ENCODE assay signal across 28 cellular contexts in the genomic region with DNA sequence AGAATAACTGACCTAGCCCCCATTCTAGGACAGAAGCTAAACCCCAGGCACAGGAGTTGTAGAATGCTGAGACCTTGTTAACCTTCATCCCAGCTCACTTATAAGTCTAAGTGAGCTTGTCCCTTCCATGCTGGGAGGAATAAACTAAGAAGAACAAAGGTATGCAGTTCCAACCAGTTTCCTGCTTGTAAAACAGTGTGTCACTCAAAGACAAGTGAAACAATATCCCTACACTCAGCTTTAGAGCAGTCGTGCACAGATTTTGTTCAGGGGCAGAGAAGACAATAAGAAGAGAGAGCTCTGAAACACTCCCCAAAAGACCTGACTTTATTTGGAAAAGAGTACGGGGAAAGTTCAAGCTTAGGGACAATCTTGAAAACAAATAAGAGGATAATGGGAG. TPM values are rescaled to one million over a fixed set of nuclear protein-coding genes. Genes with fewer than 3 reads are reported as not detected.
"Had no signal": no experiment of that assay in that cellular context is flagged by ENCODE, and none has a peak within 500 bp of the region (broad histone marks: within the 10 kb centered on the region; RNA-seq: fewer than 3 reads in every experiment).

No MANE protein-coding gene starts in this region.

- H3K36me3 Mint-ChIP-seq: activated naive CD4-positive, alpha-beta T cell treated with anti-CD3 and anti-CD28 coated beads, Interleukin-2, amount 10 ng/mL, durations not matched to agents 7 days and 5 days; activated naive CD8-positive, alpha-beta T cell treated with anti-CD3 and anti-CD28 coated beads, Interleukin-2, amount 10 ng/mL, durations not matched to agents 7 days and 5 days; naive B cell had no signal

- H2AFZ ChIP-seq: parathyroid adenoma had no signal

- ATAC-seq: gastrocnemius medialis, left ventricle myocardium superior, psoas muscle, upper lobe of right lung had no signal

- H3K4me1 ChIP-seq: gastrocnemius medialis, parathyroid adenoma, psoas muscle, right atrium auricular region, suprapubic skin, tibial artery, upper lobe of right lung had no signal

- H3K27ac Mint-ChIP-seq: activated naive CD4-positive, alpha-beta T cell treated with anti-CD3 and anti-CD28 coated beads, Interleukin-2, amount 10 ng/mL, durations not matched to agents 7 days and 5 days; activated naive CD8-positive, alpha-beta T cell treated with anti-CD3 and anti-CD28 coated beads, Interleukin-2, amount 10 ng/mL, durations not matched to agents 7 days and 5 days; activated T-helper 1 cell treated with anti-CD3 and anti-CD28 coated beads, Interleukin-12 subunit alpha, Interleukin-12 subunit beta, Interleukin-2, Interleukin-4 antibody, amounts not matched to agents 30 ng/mL and 10 ng/mL and 1 ng/mL, durations not matched to agents 14 hours and 24 hours and 36 hours; naive B cell had no signal

- H3K9ac ChIP-seq: parathyroid adenoma had no signal

- H3K27me3 ChIP-seq: brain microvascular endothelial cell, dorsolateral prefrontal cortex, gastrocnemius medialis, right atrium auricular region, suprapubic skin, tibial artery, upper lobe of right lung had no signal

- H3K4me1 Mint-ChIP-seq: activated naive CD4-positive, alpha-beta T cell treated with anti-CD3 and anti-CD28 coated beads, Interleukin-2, amount 10 ng/mL, durations not matched to agents 7 days and 5 days; activated naive CD8-positive, alpha-beta T cell treated with anti-CD3 and anti-CD28 coated beads, Interleukin-2, amount 10 ng/mL, durations not matched to agents 7 days and 5 days had no signal

- H3K4me3 ChIP-seq: coronary artery, dorsolateral prefrontal cortex, gastrocnemius medialis, psoas muscle, right atrium auricular region, suprapubic skin, tibial artery, upper lobe of right lung had no signal

- H3K27ac ChIP-seq: brain microvascular endothelial cell, coronary artery, dorsolateral prefrontal cortex, gastrocnemius medialis, parathyroid adenoma, psoas muscle, right atrium auricular region, suprapubic skin, tibial artery, upper lobe of right lung had no signal

- H3K9me3 ChIP-seq: gastrocnemius medialis, psoas muscle, right atrium auricular region, suprapubic skin, upper lobe of right lung had no signal

- H3K9me3 Mint-ChIP-seq: activated naive CD4-positive, alpha-beta T cell treated with anti-CD3 and anti-CD28 coated beads, Interleukin-2, amount 10 ng/mL, durations not matched to agents 7 days and 5 days; activated naive CD8-positive, alpha-beta T cell treated with anti-CD3 and anti-CD28 coated beads, Interleukin-2, amount 10 ng/mL, durations not matched to agents 7 days and 5 days; activated T-helper 1 cell treated with anti-CD3 and anti-CD28 coated beads, Interleukin-12 subunit alpha, Interleukin-12 subunit beta, Interleukin-2, Interleukin-4 antibody, amounts not matched to agents 30 ng/mL and 10 ng/mL and 1 ng/mL, durations not matched to agents 14 hours and 24 hours and 36 hours; naive B cell had no signal

- H3K4me3 Mint-ChIP-seq: activated naive CD4-positive, alpha-beta T cell treated with anti-CD3 and anti-CD28 coated beads, Interleukin-2, amount 10 ng/mL, durations not matched to agents 7 days and 5 days; activated naive CD8-positive, alpha-beta T cell treated with anti-CD3 and anti-CD28 coated beads, Interleukin-2, amount 10 ng/mL, durations not matched to agents 7 days and 5 days; activated T-helper 1 cell treated with anti-CD3 and anti-CD28 coated beads, Interleukin-12 subunit alpha, Interleukin-12 subunit beta, Interleukin-2, Interleukin-4 antibody, amounts not matched to agents 30 ng/mL and 10 ng/mL and 1 ng/mL, durations not matched to agents 14 hours and 24 hours and 36 hours; naive B cell had no signal

- DNase-seq: activated CD4-positive, alpha-beta T cell treated with anti-CD3 and anti-CD28 coated beads for 4 hours; activated CD4-positive, alpha-beta T cell treated with anti-CD3 and anti-CD28 coated beads, Interleukin-2, amount 50 U/mL, for 4 hours; activated CD8-positive, alpha-beta memory T cell treated with anti-CD3 and anti-CD28 coated beads for 24 hours; activated effector memory CD4-positive, alpha-beta T cell treated with anti-CD3 and anti-CD28 coated beads, Interleukin-2, amount 50 U/mL, for 16 hours; activated naive CD4-positive, alpha-beta T cell treated with anti-CD3 and anti-CD28 coated beads, Interleukin-2, amount 10 ng/mL, durations not matched to agents 7 days and 5 days; activated naive CD8-positive, alpha-beta T cell treated with anti-CD3 and anti-CD28 coated beads, Interleukin-2, amount 10 ng/mL, durations not matched to agents 7 days and 5 days; brain microvascular endothelial cell; dorsolateral prefrontal cortex; effector memory CD4-positive, alpha-beta T cell; erythroblast; gastrocnemius medialis; glutamatergic neuron; left ventricle myocardium superior; mammary epithelial cell; naive B cell; occipital lobe; psoas muscle; stimulated activated CD4-positive, alpha-beta T cell treated with anti-CD3 and anti-CD28 coated beads, Interleukin-15, amount 100 ng/mL, for 24 hours; stimulated activated CD4-positive, alpha-beta T cell treated with anti-CD3 and anti-CD28 coated beads, Interleukin-2, amount 100 ng/mL, for 24 hours; stimulated activated naive CD4-positive, alpha-beta T cell; tibial artery; upper lobe of right lung had no signal

- H3K36me3 ChIP-seq: brain microvascular endothelial cell, gastrocnemius medialis, right atrium auricular region, suprapubic skin, tibial artery, upper lobe of right lung had no signal

RNA-seq across cellular contexts. Expression of a gene that starts 25.8 kb away (rescaled TPM):
- total RNA-seq: activated naive CD8-positive, alpha-beta T cell treated with anti-CD3 and anti-CD28 coated beads, Interleukin-2, amount 10 ng/mL, durations not matched to agents 7 days and 5 days; activated T-helper 1 cell treated with anti-CD3 and anti-CD28 coated beads, Interleukin-12 subunit alpha, Interleukin-12 subunit beta, Interleukin-2, Interleukin-4 antibody, amounts not matched to agents 30 ng/mL and 10 ng/mL and 1 ng/mL, durations not matched to agents 14 hours and 24 hours and 36 hours; mammary epithelial cell had no signal
- polyA plus RNA-seq: mammary epithelial cell, neural cell had no signal
